8 cellular contexts compared by ENCODE assay signal in the genomic region with DNA sequence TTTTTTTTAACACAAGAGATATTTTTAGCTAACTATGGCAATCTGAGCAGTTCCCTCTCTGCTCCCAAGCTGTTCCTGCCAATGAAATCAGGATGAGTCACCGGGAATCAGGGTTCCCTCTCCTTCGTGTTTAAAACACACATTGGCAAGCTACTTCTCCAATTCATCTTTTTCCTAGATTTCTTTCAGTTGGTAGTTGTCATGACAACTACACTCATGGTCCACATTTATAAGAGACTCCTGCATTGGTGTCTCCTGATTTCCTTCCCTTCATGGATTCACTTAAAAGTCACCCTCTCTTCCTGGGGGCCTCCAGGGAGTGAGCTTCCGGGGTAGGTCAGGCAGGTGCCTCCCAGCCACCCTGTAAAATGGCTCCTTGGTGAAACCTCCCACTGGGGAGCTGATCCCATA.
DNase-seq lines count a peak whose midpoint lies in the region; ATAC-seq and TF ChIP-seq lines count a peak whose summit lies in the region.

No MANE protein-coding gene starts in this region.

- H3K27ac Mint-ChIP-seq in progenitor cell of endocrine pancreas: peak overlapping the region; percentile 37

- peaks cover 10% of the 10 kb centered on the region for H3K4me1 Mint-ChIP-seq in progenitor cell of endocrine pancreas (ENCODE audit: low read depth)

- H3K9me3 Mint-ChIP-seq in progenitor cell of endocrine pancreas (ENCODE audit: low read depth): no peaks in the 10 kb centered on the region

- ATAC-seq in esophagus mucosa (no peak), HG03460 (IDR thresholded peaks at IDR 0.05; ENCODE audit: unreplicated experiment) (no peak)

- H3K4me3 ChIP-seq in foreskin fibroblast (ENCODE audit: low read depth in 1 of 2, low read length in 2 of 2): no peak overlapping the region

- peaks cover 16% of the 10 kb centered on the region for H3K36me3 Mint-ChIP-seq in progenitor cell of endocrine pancreas (ENCODE audit: insufficient read depth)

- H3K27me3 Mint-ChIP-seq in progenitor cell of endocrine pancreas: no peaks in the 10 kb centered on the region

- peak; percentile 66 for DNase-seq in DMS 273 (lab: John Stamatoyannopoulos, UW; ENCODE audit: unreplicated experiment)
- DNase-seq in SW 1271 (lab: John Stamatoyannopoulos, UW): peak; percentile 48 to 78
- DNase-seq in foreskin fibroblast: peak; percentile 91 to 95
- no peak for DNase-seq in progenitor cell of endocrine pancreas (ENCODE audit: low spot score, unreplicated experiment)
- no peak for DNase-seq in NCI-H748 treated with DMSO at 0.1 percent for 48 hours (lab: John Stamatoyannopoulos, UW)
- no peak for DNase-seq in NCI-H526 treated with DMSO at 0.1 percent for 48 hours (lab: John Stamatoyannopoulos, UW)

- no peak overlapping the region for H3K4me3 Mint-ChIP-seq in progenitor cell of endocrine pancreas (ENCODE audit: low read depth)

- no peak for TF ChIP-seq CTCF in foreskin fibroblast (IDR thresholded peaks at IDR 0.05; ENCODE audit: low read depth, low read length)
- no peak for TF ChIP-seq CTCF in progenitor cell of endocrine pancreas (IDR thresholded peaks at IDR 0.05; ENCODE audit: unreplicated experiment)

Comparison
In these comparisons a context has a peak if more than half of its experiments do, and no peak if none do; other contexts are left out.
1. DNase-seq: peak in DMS 273 (single experiment), SW 1271 (2 of 2) and foreskin fibroblast (2 of 2); none in progenitor cell of endocrine pancreas (single experiment), NCI-H748 treated with DMSO at 0.1 percent for 48 hours (single experiment) and NCI-H526 treated with DMSO at 0.1 percent for 48 hours (single experiment).